Comparison of ENCODE assay signal across 9 cellular contexts in genomic region chr16:4410335-4411075, GRCh38. TPM values are rescaled to one million over a fixed set of nuclear protein-coding genes. Genes with fewer than 3 reads are reported as not detected.
DNase-seq lines count a peak whose midpoint lies in the region; ATAC-seq and TF ChIP-seq lines count a peak whose summit lies in the region.
"Had no signal": no experiment of that assay in that cellular context is flagged by ENCODE, and none has a peak within 500 bp of the region (broad histone marks: within the 10 kb centered on the region; RNA-seq: fewer than 3 reads in every experiment).

No MANE protein-coding gene starts in this region.

- no peak overlapping the region for H3K4ac ChIP-seq in H9 (ENCODE audit: low read depth, low read length)

- H3K18ac ChIP-seq in H9 (ENCODE audit: insufficient read length, low read depth, low read length), result no peak overlapping the region

- H2BK12ac ChIP-seq in H9 (ENCODE audit: insufficient read length, low read depth, low read length), result no peak overlapping the region

- no peak overlapping the region for H3K14ac ChIP-seq in H9 (ENCODE audit: insufficient read depth, low read length)

- H2BK20ac ChIP-seq in H9 (ENCODE audit: low read depth, low read length, poor library complexity, severe bottlenecking), result no peak overlapping the region

- no CpG with 5 or more reads among the region's 15 CpGs for WGBS in H9 (ENCODE audit: extremely low coverage, insufficient read length, low lambda C conversion rate)
- 50 to 63% methylated on average over 12 to 15 of the region's 15 CpGs for WGBS in gastroesophageal sphincter (ENCODE audit: low coverage in 1 of 2), 2 donors

- no peak overlapping the region for H3K9ac ChIP-seq in H9 (ENCODE audit: extremely low read depth, insufficient read length, low read length)

- no peaks in the 10 kb centered on the region for H3K9me3 ChIP-seq in BE2C
- no peaks in the 10 kb centered on the region for H3K9me3 ChIP-seq in H9 (ENCODE audit: control insufficient read depth, low read depth, low read length)
- H3K9me3 ChIP-seq in gastroesophageal sphincter, result no peaks in the 10 kb centered on the region

- H2BK5ac ChIP-seq in H9 (ENCODE audit: insufficient read length, low read length), result no peak overlapping the region

- TF ChIP-seq CTCF in BE2C (IDR thresholded peaks at IDR 0.05; ENCODE audit: low read depth, low read length), result no peak
- TF ChIP-seq CTCF in brain (conservative IDR thresholded peaks at IDR 0.05), result no peak
- no peak for TF ChIP-seq CTCF in H9 (conservative IDR thresholded peaks at IDR 0.05)
- TF ChIP-seq CTCF in gastroesophageal sphincter (IDR thresholded peaks at IDR 0.05), result no peak

- no peaks in the 10 kb centered on the region for H3K79me1 ChIP-seq in H9 (ENCODE audit: insufficient read depth, low read depth, low read length, poor library complexity, severe bottlenecking)

- H3K36me3 ChIP-seq in BE2C (no peaks in the 10 kb centered on the region), gastroesophageal sphincter (peaks cover 0 to 57% of the 10 kb centered on the region in 2 donors)

- no peak overlapping the region for H4K5ac ChIP-seq in H9 (ENCODE audit: insufficient read length, low read depth, low read length)

- no peaks in the 10 kb centered on the region for H3K9me3 Mint-ChIP-seq in brain
- H3K9me3 Mint-ChIP-seq in H9, result peaks cover 0 to 1% of the 10 kb centered on the region in 2 experiments; a peak in 1 of 5 replicates

- H3K4me3 Mint-ChIP-seq in brain, result peak overlapping the region; percentile 26 to 86 (median 60)
- H3K4me3 Mint-ChIP-seq in H9, result no peak overlapping the region

- H3K27me3 Mint-ChIP-seq in brain, result no peaks in the 10 kb centered on the region
- no peaks in the 10 kb centered on the region; the same call in 1 of the 2 replicates for H3K27me3 Mint-ChIP-seq in H9 (ENCODE audit: low read depth)

- peak overlapping the region; percentile 86 to 97 (median 94) for H3K27ac Mint-ChIP-seq in brain
- H3K27ac Mint-ChIP-seq in H9, result no peak overlapping the region

- no peak overlapping the region for H3K23ac ChIP-seq in H9 (ENCODE audit: insufficient read length, low read depth, low read length)

- H2BK15ac ChIP-seq in H9 (ENCODE audit: low read depth, low read length), result no peak overlapping the region

- H3K27me3 ChIP-seq in BE2C, result no peaks in the 10 kb centered on the region
- H3K27me3 ChIP-seq in H9 (ENCODE audit: insufficient read depth, low read length), result no peaks in the 10 kb centered on the region
- no peaks in the 10 kb centered on the region for H3K27me3 ChIP-seq in gastroesophageal sphincter

- no peak overlapping the region for H4K91ac ChIP-seq in H9 (ENCODE audit: insufficient read length, low read depth, low read length)

- DNase-seq in BE2C (peak; percentile 88), NCI-H1105 treated with DMSO at 0.1 percent for 48 hours (lab: John Stamatoyannopoulos, UW) (peak; percentile 44), medulla oblongata (ENCODE audit: extremely low spot score) (peak; percentile 81), H9 (no peak), cortex of kidney (lab: John Stamatoyannopoulos, UW) (no peak)
- DNase-seq: WERI-Rb-1 had no signal

- H2AFZ ChIP-seq in H9 (ENCODE audit: low read length), result no peak overlapping the region

- peaks cover 50% of the 10 kb centered on the region for H3K4me1 Mint-ChIP-seq in brain
- peaks cover 6% of the 10 kb centered on the region in 2 experiments for H3K4me1 Mint-ChIP-seq in H9

- no peak overlapping the region for H3K56ac ChIP-seq in H9 (ENCODE audit: insufficient read length, low read depth, low read length)

- H3K36me3 Mint-ChIP-seq in brain, result peaks cover 15% of the 10 kb centered on the region
- H3K36me3 Mint-ChIP-seq in H9 (ENCODE audit: insufficient read depth in 1 of 3, low read depth in 3 of 3), result peaks cover 0 to 6% (median 4%) of the 10 kb centered on the region in 3 experiments; a peak in 4 of 7 replicates

- H3K4me2 ChIP-seq in H9 (ENCODE audit: insufficient read depth, insufficient read length, low read length), result no peak overlapping the region

- H3K4me1 ChIP-seq in BE2C (peaks cover 3% of the 10 kb centered on the region; the same call in 1 of the 2 replicates), H9 (ENCODE audit: insufficient read depth, low read length) (no peaks in the 10 kb centered on the region; the same call in 1 of the 2 replicates), gastroesophageal sphincter (peaks cover 0 to 67% (median 10%) of the 10 kb centered on the region in 3 donors)

- no peak overlapping the region for H4K8ac ChIP-seq in H9 (replicated peaks; ENCODE audit: insufficient read length, low read depth, low read length)

- H3K4me3 ChIP-seq in BE2C (ENCODE audit: low read depth, low read length) (no peak overlapping the region), gastroesophageal sphincter (no peak overlapping the region)

- H3K79me2 ChIP-seq in H9 (ENCODE audit: insufficient read depth, low read length), result no peaks in the 10 kb centered on the region

- H3K27ac ChIP-seq in H9 (ENCODE audit: insufficient read length, low read depth, low read length), result no peak overlapping the region
- peak overlapping the region in 1 of 4 donors; percentile 47 for H3K27ac ChIP-seq in gastroesophageal sphincter
- H3K27ac ChIP-seq: WERI-Rb-1 had no signal

- no peaks in the 10 kb centered on the region for H3K23me2 ChIP-seq in H9 (ENCODE audit: insufficient read length, low read depth, low read length, poor library complexity, severe bottlenecking)

- H4K20me1 ChIP-seq in H9 (ENCODE audit: control insufficient read depth, insufficient read depth, insufficient read length), result no peaks in the 10 kb centered on the region

- ATAC-seq in GM21717 (IDR thresholded peaks at IDR 0.05; ENCODE audit: unreplicated experiment), result no peak
- ATAC-seq in gastroesophageal sphincter, result no peak

- no peak for TF ChIP-seq EP300 in gastroesophageal sphincter (IDR thresholded peaks at IDR 0.05)

- H2AK5ac ChIP-seq in H9 (ENCODE audit: insufficient read length, low read length), result no peak overlapping the region

- H3T11ph ChIP-seq in H9 (ENCODE audit: low read length), result no peak overlapping the region

- TF ChIP-seq POLR2A in gastroesophageal sphincter (IDR thresholded peaks at IDR 0.05), result no peak

- no peak overlapping the region for H2BK120ac ChIP-seq in H9 (ENCODE audit: low read depth, low read length, poor library complexity, severe bottlenecking)

RNA-seq across cellular contexts. Expression of gene CORO7, which starts 5.9 kb away (rescaled TPM):
- polyA plus RNA-seq in BE2C (2012; ENCODE audit: insufficient read depth, insufficient read length, low read depth), result 72.6 TPM
- polyA plus RNA-seq in brain (ENCODE audit: insufficient read depth, low read depth, low replicate concordance), result 87.6 TPM
- total RNA-seq in H9 (2021) (33.8 and 38.4 TPM in 2 replicates), gastroesophageal sphincter (10 to 100 TPM; 11.0 to 38.9 (median 17.8) TPM)

RNA-seq across cellular contexts. Expression of gene DNAJA3, which starts 15.2 kb away (rescaled TPM):
- 154 TPM for polyA plus RNA-seq in BE2C (2012; ENCODE audit: insufficient read depth, insufficient read length, low read depth)
- polyA plus RNA-seq in brain (ENCODE audit: insufficient read depth, low read depth, low replicate concordance), result 43.8 TPM
- 56.2 and 60.5 TPM in 2 replicates for total RNA-seq in H9 (2021)
- total RNA-seq in gastroesophageal sphincter, result 10 to 100 TPM; 39.6 to 55.6 (median 43.9) TPM

RNA-seq across cellular contexts. Expression of gene VASN, which starts 38.9 kb away (rescaled TPM):
- 147 TPM for polyA plus RNA-seq in BE2C (2012; ENCODE audit: insufficient read depth, insufficient read length, low read depth)
- 5.0 TPM for polyA plus RNA-seq in brain (ENCODE audit: insufficient read depth, low read depth, low replicate concordance)
- 10.8 and 11.0 TPM in 2 replicates for total RNA-seq in H9 (2021)
- total RNA-seq in gastroesophageal sphincter, result 10 to 100 TPM in 3 of 4 donors, 1 to 10 TPM in 1; 6.8 to 35.8 (median 19.9) TPM

RNA-seq across cellular contexts. Expression of gene PAM16, which starts 59.4 kb away (rescaled TPM):
- 216 TPM for polyA plus RNA-seq in BE2C (2012; ENCODE audit: insufficient read depth, insufficient read length, low read depth)
- 64.4 TPM for polyA plus RNA-seq in brain (ENCODE audit: insufficient read depth, low read depth, low replicate concordance)
- total RNA-seq in H9 (2021) (80.4 and 81.8 TPM in 2 replicates), gastroesophageal sphincter (10 to 100 TPM; 26.0 to 37.3 (median 34.7) TPM)

Comparison
In these comparisons a context has a peak if more than half of its experiments do, and no peak if none do; other contexts are left out.
1. DNase-seq: peak in BE2C (single experiment), NCI-H1105 treated with DMSO at 0.1 percent for 48 hours (single experiment) and medulla oblongata (single experiment); none in H9 (single experiment) and cortex of kidney (single experiment).
2. H3K27ac Mint-ChIP-seq: peak in brain (5 of 5); none in H9 (0 of 3).
3. H3K4me3 Mint-ChIP-seq: peak in brain (5 of 5); none in H9 (0 of 2).